18 cellular contexts compared by ENCODE assay signal in the genomic region with DNA sequence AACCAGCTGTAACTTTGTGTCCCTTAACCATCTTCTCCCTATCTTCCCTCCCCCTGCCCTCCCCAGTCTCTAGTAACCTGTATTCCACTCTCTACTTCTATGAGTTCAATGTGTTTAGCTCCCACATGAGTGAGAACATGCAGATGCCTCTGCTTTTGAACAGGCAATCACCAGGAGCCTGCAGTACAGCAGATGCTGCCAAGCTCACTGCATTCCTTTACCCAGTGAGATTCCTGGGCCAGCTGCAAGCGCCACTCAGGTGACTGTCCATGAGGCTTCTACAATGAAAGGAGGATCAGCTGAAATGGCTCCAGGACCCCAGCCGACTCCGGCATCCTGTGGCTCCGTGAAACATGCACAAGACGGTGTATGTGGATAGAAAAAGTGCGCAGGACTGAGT. TPM values are rescaled to one million over a fixed set of nuclear protein-coding genes. Genes with fewer than 3 reads are reported as not detected.
DNase-seq lines count a peak whose midpoint lies in the region; ATAC-seq and TF ChIP-seq lines count a peak whose summit lies in the region.
"Had no signal": no experiment of that assay in that cellular context is flagged by ENCODE, and none has a peak within 500 bp of the region (broad histone marks: within the 10 kb centered on the region; RNA-seq: fewer than 3 reads in every experiment).

No MANE protein-coding gene starts in this region.

- POLR2A ChIA-PET in HEK293T (lab: Yijun Ruan, JAX): no interaction called here

- no peak overlapping the region for H3K4me3 ChIP-seq in lower lobe of right lung

- no peaks in the 10 kb centered on the region for H3K36me3 ChIP-seq in lower lobe of right lung

- H3K27me3 Mint-ChIP-seq in activated T-helper 2 cell treated with anti-CD3 and anti-CD28 coated beads, Interferon-gamma antibody, Interleukin-2, Interleukin-4, amounts not matched to agents 10 μg/mL and 5 μg/mL and 100 μg/mL, durations not matched to agents 14 hours and 24 hours and 36 hours (ENCODE audit: low read depth): peaks cover 4% of the 10 kb centered on the region

- no peaks in the 10 kb centered on the region for H3K36me3 Mint-ChIP-seq in activated T-helper 2 cell treated with anti-CD3 and anti-CD28 coated beads, Interferon-gamma antibody, Interleukin-2, Interleukin-4, amounts not matched to agents 10 μg/mL and 5 μg/mL and 100 μg/mL, durations not matched to agents 14 hours and 24 hours and 36 hours (ENCODE audit: low read depth)
- H3K36me3 Mint-ChIP-seq: CD8-positive, alpha-beta T cell had no signal

- CTCF ChIA-PET in HEK293T (lab: Yijun Ruan, JAX): interaction anchor here (0.7 to 1.5 kb wide), 3 partner anchors 8 to 11 kb away, joined by 3 to 5 read pairs (median 4); no protein-coding TSS in a partner anchor

- TF ChIP-seq CTCF in lower lobe of right lung (IDR thresholded peaks at IDR 0.05): no peak

- ATAC-seq in left ventricle myocardium superior: peak; percentile 62
- ATAC-seq in lower lobe of right lung: no peak
- ATAC-seq in HG03520 (IDR thresholded peaks at IDR 0.05; ENCODE audit: unreplicated experiment): no peak
- ATAC-seq: CD8-positive, alpha-beta T cell had no signal

- H3K9me3 ChIP-seq in lower lobe of right lung: peaks cover 5% of the 10 kb centered on the region

- no peaks in the 10 kb centered on the region for H3K27me3 ChIP-seq in lower lobe of right lung (ENCODE audit: low read depth)

- no peaks in the 10 kb centered on the region for H3K9me3 Mint-ChIP-seq in activated T-helper 2 cell treated with anti-CD3 and anti-CD28 coated beads, Interferon-gamma antibody, Interleukin-2, Interleukin-4, amounts not matched to agents 10 μg/mL and 5 μg/mL and 100 μg/mL, durations not matched to agents 14 hours and 24 hours and 36 hours
- H3K9me3 Mint-ChIP-seq: H9 had no signal

- no peaks in the 10 kb centered on the region for H3K4me1 Mint-ChIP-seq in activated T-helper 2 cell treated with anti-CD3 and anti-CD28 coated beads, Interferon-gamma antibody, Interleukin-2, Interleukin-4, amounts not matched to agents 10 μg/mL and 5 μg/mL and 100 μg/mL, durations not matched to agents 14 hours and 24 hours and 36 hours (ENCODE audit: low read depth)

- H3K4me1 ChIP-seq in lower lobe of right lung: peaks cover 16% of the 10 kb centered on the region

- H3K27ac Mint-ChIP-seq in activated T-helper 2 cell treated with anti-CD3 and anti-CD28 coated beads, Interferon-gamma antibody, Interleukin-2, Interleukin-4, amounts not matched to agents 10 μg/mL and 5 μg/mL and 100 μg/mL, durations not matched to agents 14 hours and 24 hours and 36 hours: no peak overlapping the region
- H3K27ac Mint-ChIP-seq: B cell; CD8-positive, alpha-beta T cell; H9 had no signal

- peak; percentile 33 for DNase-seq in left ventricle myocardium superior
- no peak for DNase-seq in cardiac septum (ENCODE audit: low spot score)
- DNase-seq in caudate nucleus (lab: John Stamatoyannopoulos, UW): no peak
- peak; percentile 24 for DNase-seq in lower lobe of right lung
- no peak for DNase-seq in activated T-helper 2 cell treated with anti-CD3 and anti-CD28 coated beads, Interferon-gamma antibody, Interleukin-2, Interleukin-4, amounts not matched to agents 10 μg/mL and 5 μg/mL and 100 μg/mL, durations not matched to agents 14 hours and 24 hours and 36 hours (ENCODE audit: low spot score)
- DNase-seq in HEK293T (ENCODE audit: extremely low spot score): no peak
- DNase-seq: CD8-positive, alpha-beta T cell; COR-L47; DMS153; DMS79 treated with DMSO at 0.1 percent for 48 hours; EL; GDM1; GOT3; H9 had no signal

- H3K4me3 Mint-ChIP-seq in activated T-helper 2 cell treated with anti-CD3 and anti-CD28 coated beads, Interferon-gamma antibody, Interleukin-2, Interleukin-4, amounts not matched to agents 10 μg/mL and 5 μg/mL and 100 μg/mL, durations not matched to agents 14 hours and 24 hours and 36 hours (ENCODE audit: low read depth): no peak overlapping the region
- H3K4me3 Mint-ChIP-seq: B cell; CD8-positive, alpha-beta T cell; H9 had no signal

- H3K27ac ChIP-seq in caudate nucleus (ENCODE audit: low read depth, low read length) (peak overlapping the region; percentile 27), lower lobe of right lung (no peak overlapping the region), temporal lobe (ENCODE audit: low read depth, low read length) (peak overlapping the region; percentile 81)
- H3K27ac ChIP-seq: C4-2B had no signal

- intact Hi-C loops in left ventricle myocardium superior (cut with micrococcal nuclease) (no loop called here), cardiac septum (cut with DNase I) (no loop called here), lower lobe of right lung (cut with DNase I) (no loop called here)
- intact Hi-C loops in activated T-helper 2 cell treated with anti-CD3 and anti-CD28 coated beads, Interferon-gamma antibody, Interleukin-2, Interleukin-4, amounts not matched to agents 10 μg/mL and 5 μg/mL and 100 μg/mL, durations not matched to agents 14 hours and 24 hours and 36 hours (cut with micrococcal nuclease): no loop called here

TF ChIP-seq in HEK293T, 16 proteins besides CTCF, POLR2A, EP300 and RAD21:
- no peak for TF ChIP-seq TARDBP (IDR thresholded peaks at IDR 0.05)
TF ChIP-seq in HEK293T: peak in this region for 0.

RNA-seq across cellular contexts. Expression of gene GRID1, which starts 15.7 kb away (rescaled TPM):
- total RNA-seq in left ventricle myocardium superior (2.4 TPM), cardiac septum (3.0 TPM), lower lobe of right lung (2.5 TPM), temporal lobe (8.6 TPM)
- total RNA-seq in activated T-helper 2 cell treated with anti-CD3 and anti-CD28 coated beads, Interferon-gamma antibody, Interleukin-2, Interleukin-4, amounts not matched to agents 10 μg/mL and 5 μg/mL and 100 μg/mL, durations not matched to agents 14 hours and 24 hours and 36 hours: not detected in 2 replicates
- total RNA-seq: B cell; CD8-positive, alpha-beta T cell had no signal

Comparison
In these comparisons a context has a peak if more than half of its experiments do, and no peak if none do; other contexts are left out.
1. DNase-seq: peak in left ventricle myocardium superior (single experiment) and lower lobe of right lung (single experiment); none in cardiac septum (single experiment), caudate nucleus (0 of 61), activated T-helper 2 cell treated with anti-CD3 and anti-CD28 coated beads, Interferon-gamma antibody, Interleukin-2, Interleukin-4, amounts not matched to agents 10 μg/mL and 5 μg/mL and 100 μg/mL, durations not matched to agents 14 hours and 24 hours and 36 hours (single experiment) and HEK293T (single experiment).